ENCODE assay signal across 22 cellular contexts in the genomic region with DNA sequence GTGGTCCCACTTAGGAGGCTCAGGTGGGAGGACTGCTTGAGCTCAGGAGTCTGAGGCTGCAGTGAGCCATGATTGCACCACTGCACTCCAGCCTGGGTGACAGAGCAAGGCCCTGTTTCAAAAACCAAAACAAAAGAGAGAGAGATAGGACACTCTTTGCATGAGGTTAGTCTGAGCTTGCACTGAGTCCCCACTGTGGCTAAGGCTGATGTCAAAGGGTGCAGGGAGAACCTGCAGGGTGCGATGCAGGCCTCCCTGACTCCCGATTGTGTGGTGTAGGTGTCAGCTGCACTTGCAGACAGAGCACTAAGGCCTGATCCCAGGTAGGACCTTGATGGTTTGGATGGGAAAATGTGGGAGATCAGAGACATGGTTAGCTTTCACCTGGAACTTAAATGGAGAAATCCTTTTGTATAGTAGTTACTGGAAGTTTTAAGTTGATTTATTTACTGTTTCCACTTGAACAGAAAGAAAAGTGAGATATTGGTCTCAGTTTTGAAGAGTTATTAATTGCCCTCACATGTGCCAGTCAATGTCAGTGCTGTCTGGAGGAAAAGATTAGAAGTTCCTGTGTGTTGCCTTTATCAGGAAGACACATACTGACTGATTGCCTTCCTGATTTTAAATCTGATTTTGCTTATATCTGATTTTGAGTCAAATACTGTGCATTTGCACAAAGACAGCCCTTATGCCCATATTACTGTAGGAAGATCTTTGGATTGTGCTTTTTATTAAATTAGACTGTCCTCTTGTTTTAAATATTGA.
DNase-seq lines count a peak whose midpoint lies in the region; ATAC-seq, FAIRE-seq and TF ChIP-seq lines count a peak whose summit lies in the region.
"Had no signal": no experiment of that assay in that cellular context is flagged by ENCODE, and none has a peak within 500 bp of the region (broad histone marks: within the 10 kb centered on the region; RNA-seq: fewer than 3 reads in every experiment).

No MANE protein-coding gene starts in this region.

- H3K36me3 Mint-ChIP-seq in T-helper 17 cell (ENCODE audit: low read depth) (peaks cover 2% of the 10 kb centered on the region), type B pancreatic cell (no peaks in the 10 kb centered on the region)
- H3K36me3 Mint-ChIP-seq: CD4-positive, CD25-positive, alpha-beta regulatory T cell; IgD-negative memory B cell had no signal

- H3K36me3 ChIP-seq in endothelial cell of umbilical vein (ENCODE audit: control insufficient read depth in 2 of 2, extremely low read depth in 1 of 2, insufficient read depth in 2 of 2, low read length in 2 of 2): peaks cover 0 to 2% of the 10 kb centered on the region in 2 experiments
- no peaks in the 10 kb centered on the region for H3K36me3 ChIP-seq in upper lobe of right lung
- H3K36me3 ChIP-seq: BE2C, Peyer's patch had no signal

- TF ChIP-seq CTCF in endothelial cell of umbilical vein (IDR thresholded peaks at IDR 0.05; ENCODE audit: extremely low read depth in 1 of 2, insufficient read depth in 1 of 2, low read depth in 1 of 2, low read length in 2 of 2): no peak
- TF ChIP-seq CTCF in upper lobe of right lung (IDR thresholded peaks at IDR 0.05): no peak
- TF ChIP-seq CTCF in type B pancreatic cell (conservative IDR thresholded peaks at IDR 0.05): no peak

- peaks cover 54% of the 10 kb centered on the region for H3K27me3 Mint-ChIP-seq in stimulated activated naive CD8-positive, alpha-beta T cell treated with anti-CD3 and anti-CD28 coated beads, Interleukin-15, amount 100 ng/mL, for 72 hours
- H3K27me3 Mint-ChIP-seq in T-helper 17 cell (peaks cover 1% of the 10 kb centered on the region), type B pancreatic cell (no peaks in the 10 kb centered on the region)
- H3K27me3 Mint-ChIP-seq: IgD-negative memory B cell had no signal

- BruUV-seq in endothelial cell of umbilical vein (replicated peaks; lab: Mats Ljungman, UMichigan): no TSS peak

- peak; percentile 32 for TF ChIP-seq POLR2A in endothelial cell of umbilical vein (IDR thresholded peaks at IDR 0.05; ENCODE audit: low read depth, low read length)

- intact Hi-C loops in endothelial cell of umbilical vein (cut with micrococcal nuclease) (no loop called here), upper lobe of right lung (cut with DNase I) (no loop called here)

- H3K9ac ChIP-seq in endothelial cell of umbilical vein (replicated peaks; ENCODE audit: extremely low read depth, insufficient read depth, low read length): no peak overlapping the region

- H3K9me3 ChIP-seq in T-helper 17 cell (ENCODE audit: control insufficient read depth, low read length, poor library complexity, severe bottlenecking): no peaks in the 10 kb centered on the region
- no peaks in the 10 kb centered on the region for H3K9me3 ChIP-seq in endothelial cell of umbilical vein (replicated peaks; ENCODE audit: control insufficient read depth, insufficient read depth, low read length)
- no peaks in the 10 kb centered on the region for H3K9me3 ChIP-seq in upper lobe of right lung
- H3K9me3 ChIP-seq: BE2C, Peyer's patch had no signal

- peak; percentile 53 for ATAC-seq in stimulated activated naive CD8-positive, alpha-beta T cell treated with anti-CD3 and anti-CD28 coated beads, Interleukin-15, amount 100 ng/mL, for 72 hours
- ATAC-seq in stimulated activated naive CD8-positive, alpha-beta T cell treated with anti-CD3 and anti-CD28 coated beads, Interleukin-15, Interleukin-2, amounts not matched to agents 100 U/mL and 50 U/mL, for 24 hours: no peak
- ATAC-seq in T-helper 17 cell: no peak
- peak; percentile 33 for ATAC-seq in upper lobe of right lung
- ATAC-seq in GM21447 (IDR thresholded peaks at IDR 0.05; ENCODE audit: unreplicated experiment): no peak
- ATAC-seq: HCT116 had no signal

- H3K4me3 Mint-ChIP-seq in stimulated activated naive CD8-positive, alpha-beta T cell treated with anti-CD3 and anti-CD28 coated beads, Interleukin-15, amount 100 ng/mL, for 72 hours: no peak overlapping the region
- H3K4me3 Mint-ChIP-seq in T-helper 17 cell (no peak overlapping the region), type B pancreatic cell (no peak overlapping the region)
- H3K4me3 Mint-ChIP-seq: CD4-positive, CD25-positive, alpha-beta regulatory T cell; IgD-negative memory B cell had no signal

- H3K79me2 ChIP-seq in endothelial cell of umbilical vein (ENCODE audit: control insufficient read depth, insufficient read depth, low read length): peaks cover 27% of the 10 kb centered on the region

- DNase-seq in stimulated activated naive CD8-positive, alpha-beta T cell treated with anti-CD3 and anti-CD28 coated beads, Interleukin-15, amount 100 ng/mL, for 72 hours: no peak
- no peak for DNase-seq in stimulated activated naive CD8-positive, alpha-beta T cell treated with anti-CD3 and anti-CD28 coated beads, Interleukin-15, Interleukin-2, amounts not matched to agents 100 U/mL and 50 U/mL, for 24 hours
- DNase-seq in T-helper 17 cell: no peak
- DNase-seq in endothelial cell of umbilical vein (ENCODE audit: low read depth, low spot score): peak; percentile 58
- DNase-seq in upper lobe of right lung: no peak
- DNase-seq in type B pancreatic cell (ENCODE audit: extremely low spot score, unreplicated experiment): no peak
- no peak for DNase-seq in CD1c-positive myeloid dendritic cell (ENCODE audit: extremely low spot score)
- DNase-seq: BE2C; CD4-positive, CD25-positive, alpha-beta regulatory T cell; GOT3; Karpas-422; MV-4-11; NCI-H1105 treated with DMSO at 0.1 percent for 48 hours; NCI-H2029 treated with DMSO at 0.1 percent for 48 hours; NCI-H226; NCI-H510A treated with DMSO at 0.1 percent for 48 hours; NCI-H748 treated with DMSO at 0.1 percent for 48 hours; NK-92 treated with Interleukin-12 subunit alpha and Interleukin-12 subunit beta, amount 100 ng/mL, for 24 hours; Peyer's patch had no signal

- H3K9me3 Mint-ChIP-seq in stimulated activated naive CD8-positive, alpha-beta T cell treated with anti-CD3 and anti-CD28 coated beads, Interleukin-15, amount 100 ng/mL, for 72 hours: no peaks in the 10 kb centered on the region
- H3K9me3 Mint-ChIP-seq in type B pancreatic cell: no peaks in the 10 kb centered on the region
- H3K9me3 Mint-ChIP-seq: IgD-negative memory B cell had no signal

- H3K4me1 ChIP-seq in endothelial cell of umbilical vein (ENCODE audit: control insufficient read depth, extremely low read depth, insufficient read depth, low read length): peaks cover 49% of the 10 kb centered on the region
- peaks cover 5% of the 10 kb centered on the region for H3K4me1 ChIP-seq in upper lobe of right lung
- H3K4me1 ChIP-seq: BE2C, Peyer's patch had no signal

- CTCF ChIA-PET in endothelial cell of umbilical vein (lab: Charles Lee): interaction anchor here (1.2 to 1.7 kb wide), 3 partner anchors 12 to 42 kb away, joined by 3 to 8 read pairs (median 4); no protein-coding TSS in a partner anchor

- POLR2A ChIA-PET in endothelial cell of umbilical vein (lab: Charles Lee): interaction anchor here (0.9 kb wide), 1 partner anchor 28 kb away, joined by 4 read pairs; no protein-coding TSS in a partner anchor

- H3K27ac ChIP-seq in endothelial cell of umbilical vein (ENCODE audit: insufficient read depth, low read depth, low read length): no peak overlapping the region
- no peak overlapping the region for H3K27ac ChIP-seq in upper lobe of right lung
- H3K27ac ChIP-seq: Peyer's patch had no signal

- dilution Hi-C loops in endothelial cell of umbilical vein (cut with MboI; ENCODE audit: extremely low pct_ligation_motif_present, low sequenced_read_pairs): no loop called here

- H3K27me3 ChIP-seq in endothelial cell of umbilical vein (ENCODE audit: control insufficient read depth in 2 of 2, insufficient read depth in 2 of 2, low read length in 2 of 2): no peaks in the 10 kb centered on the region
- H3K27me3 ChIP-seq in upper lobe of right lung: no peaks in the 10 kb centered on the region
- H3K27me3 ChIP-seq: BE2C, Peyer's patch had no signal

- FAIRE-seq in endothelial cell of umbilical vein (lab: Jason Lieb, UNC): peak; percentile 40

- H3K4me2 ChIP-seq in endothelial cell of umbilical vein (ENCODE audit: insufficient read depth, low read length): peak overlapping the region; percentile 50

- H3K4me3 ChIP-seq in endothelial cell of umbilical vein (replicated peaks in 1 of 3; ENCODE audit: insufficient read depth in 1 of 3, low read depth in 1 of 3, low read length in 3 of 3): no peak overlapping the region
- H3K4me3 ChIP-seq in upper lobe of right lung: no peak overlapping the region
- H3K4me3 ChIP-seq: Peyer's patch had no signal

- peaks cover 1% of the 10 kb centered on the region for H3K4me1 Mint-ChIP-seq in stimulated activated naive CD8-positive, alpha-beta T cell treated with anti-CD3 and anti-CD28 coated beads, Interleukin-15, amount 100 ng/mL, for 72 hours
- H3K4me1 Mint-ChIP-seq in T-helper 17 cell (peaks cover 9% of the 10 kb centered on the region), type B pancreatic cell (ENCODE audit: unreplicated experiment) (peaks cover 10% of the 10 kb centered on the region)

- no peaks in the 10 kb centered on the region for H4K20me1 ChIP-seq in endothelial cell of umbilical vein (replicated peaks; ENCODE audit: control insufficient read depth, extremely low read depth, insufficient read depth, low read length)

- no peak overlapping the region for H2AFZ ChIP-seq in endothelial cell of umbilical vein (ENCODE audit: low read depth, low read length)

- no peaks in the 10 kb centered on the region for H3K9me1 ChIP-seq in endothelial cell of umbilical vein (replicated peaks; ENCODE audit: control insufficient read depth, extremely low read depth, insufficient read depth, low read length)

- no peak overlapping the region for H3K27ac Mint-ChIP-seq in stimulated activated naive CD8-positive, alpha-beta T cell treated with anti-CD3 and anti-CD28 coated beads, Interleukin-15, amount 100 ng/mL, for 72 hours
- H3K27ac Mint-ChIP-seq in T-helper 17 cell (peak overlapping the region; percentile 8), type B pancreatic cell (no peak overlapping the region)
- H3K27ac Mint-ChIP-seq: CD4-positive, CD25-positive, alpha-beta regulatory T cell; IgD-negative memory B cell had no signal

TF ChIP-seq in endothelial cell of umbilical vein, 7 proteins besides CTCF, POLR2A, EP300 and RAD21 (continues in another document):
- no peak for TF ChIP-seq MAX (IDR thresholded peaks at IDR 0.05; ENCODE audit: insufficient read depth, insufficient read length)
- no peak for TF ChIP-seq FOS (IDR thresholded peaks at IDR 0.05; ENCODE audit: borderline replicate concordance, insufficient read depth, low read length)
- TF ChIP-seq GATA2 (IDR thresholded peaks at IDR 0.05; ENCODE audit: insufficient read depth, insufficient read length, low read depth, low read length): peak; percentile 78
- no peak for TF ChIP-seq JUN (IDR thresholded peaks at IDR 0.05; ENCODE audit: borderline replicate concordance, insufficient read depth, insufficient read length, low read depth)
- TF ChIP-seq EZH2 (IDR thresholded peaks at IDR 0.05; ENCODE audit: borderline replicate concordance, low read depth, low read length, severe bottlenecking): no peak
- no peak for TF ChIP-seq MYC (IDR thresholded peaks at IDR 0.05; ENCODE audit: low read depth, low read length)

Comparison
In these comparisons a context has a peak if more than half of its experiments do, and no peak if none do; other contexts are left out.
1. ATAC-seq: peak in stimulated activated naive CD8-positive, alpha-beta T cell treated with anti-CD3 and anti-CD28 coated beads, Interleukin-15, amount 100 ng/mL, for 72 hours (single experiment) and upper lobe of right lung (single experiment); none in stimulated activated naive CD8-positive, alpha-beta T cell treated with anti-CD3 and anti-CD28 coated beads, Interleukin-15, Interleukin-2, amounts not matched to agents 100 U/mL and 50 U/mL, for 24 hours (single experiment), T-helper 17 cell (single experiment) and GM21447 (single experiment).